In genomic region chr13:23805015-23805583, GRCh38 we compare ENCODE assay signal across 1 cellular context.
TF ChIP-seq lines count a peak whose summit lies in the region.

No MANE protein-coding gene starts in this region.

TF ChIP-seq in HEK293, 187 proteins besides CTCF, POLR2A, EP300 and RAD21 (continued from another document):
- TF ChIP-seq ATF2 (tag by site-specific recombination; IDR thresholded peaks at IDR 0.05; ENCODE audit: low read depth) (no peak), ZNF2 (tag by site-specific recombination; IDR thresholded peaks at IDR 0.05) (peak; percentile 91), ZNF701 (tag by site-specific recombination; IDR thresholded peaks at IDR 0.05) (no peak), ZNF202 (tag by site-specific recombination; IDR thresholded peaks at IDR 0.05; ENCODE audit: borderline replicate concordance) (no peak), ZXDB (tag by site-specific recombination; IDR thresholded peaks at IDR 0.05) (no peak), PRDM1 (tag by site-specific recombination; IDR thresholded peaks at IDR 0.05) (no peak), SP7 (tag by site-specific recombination; IDR thresholded peaks at IDR 0.05) (no peak), ZBTB21 (tag by site-specific recombination; IDR thresholded peaks at IDR 0.05) (no peak), KLF16 (tag by site-specific recombination; IDR thresholded peaks at IDR 0.05) (no peak), ZNF133 (tag by site-specific recombination; IDR thresholded peaks at IDR 0.05) (no peak)
